1 cellular context compared by ENCODE assay signal in genomic region chr6:32178547-32179440, GRCh38.
TF ChIP-seq lines count a peak whose summit lies in the region.

No MANE protein-coding gene starts in this region.

TF ChIP-seq in K562, 482 proteins besides CTCF, POLR2A, EP300 and RAD21 (continued from another document):
- TF ChIP-seq TFE3 (CRISPR knock-in tag; IDR thresholded peaks at IDR 0.05) (peak; percentile 64), MEF2A (IDR thresholded peaks at IDR 0.05; ENCODE audit: control insufficient read depth, low read depth, low read length) (no peak), NR2F6 (CRISPR knock-in tag; IDR thresholded peaks at IDR 0.05) (0 out of 2 replicates have a peak, but pooled peaks have one; percentile 40), RBM34 (IDR thresholded peaks at IDR 0.05; ENCODE audit: borderline replicate concordance, insufficient read depth, low read length) (no peak), GATAD2A (IDR thresholded peaks at IDR 0.05) (peak; percentile 78; the same call in 1 of the 2 replicates), ZSCAN29 (IDR thresholded peaks at IDR 0.05) (no peak), SIRT6 (IDR thresholded peaks at IDR 0.05; ENCODE audit: low read depth, low read length) (no peak), HMBOX1 (IDR thresholded peaks at IDR 0.05) (0 out of 2 replicates have a peak, but pooled peaks have one; percentile 34), ESRRA (IDR thresholded peaks at IDR 0.05; ENCODE audit: borderline replicate concordance, low read depth) (peak; percentile 1; the same call in 1 of the 2 replicates), EWSR1 (IDR thresholded peaks at IDR 0.05; ENCODE audit: borderline replicate concordance, low read depth, partially characterized antibody) (no peak)
